8 cellular contexts compared by ENCODE assay signal in the genomic region with DNA sequence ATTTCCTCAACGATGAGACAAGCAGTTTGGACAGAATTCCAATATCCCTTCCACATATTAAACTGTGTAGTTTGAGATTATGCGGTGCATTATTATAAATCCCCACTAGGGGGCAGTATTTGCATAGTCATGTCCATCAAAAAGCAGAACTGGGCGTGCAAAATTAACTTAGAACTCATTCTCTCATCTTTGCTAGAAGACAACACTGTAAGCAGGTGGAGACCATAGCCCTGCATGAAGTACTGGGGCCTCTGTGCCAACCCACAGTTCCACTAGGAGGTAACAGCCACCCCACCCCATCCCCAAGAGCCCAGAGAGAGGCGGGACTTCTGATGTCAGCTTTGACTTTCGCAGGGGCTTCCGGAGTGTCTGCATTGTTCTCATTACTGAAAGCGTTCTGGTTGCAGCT.
DNase-seq lines count a peak whose midpoint lies in the region; ATAC-seq and TF ChIP-seq lines count a peak whose summit lies in the region.

No MANE protein-coding gene starts in this region.

- H3K36me3 ChIP-seq in Panc1 (ENCODE audit: control insufficient read depth, insufficient read depth, low read length), result no peaks in the 10 kb centered on the region
- no peaks in the 10 kb centered on the region for H3K36me3 ChIP-seq in testis (ENCODE audit: low read depth, missing control alignments)

- 47 to 54% methylated on average over 7 of the region's 7 CpGs for WGBS in testis, 2 donors

- no peak overlapping the region for H3K27ac ChIP-seq in Panc1 (ENCODE audit: low read length)
- H3K27ac ChIP-seq in testis, result no peak overlapping the region

- H3K9me3 ChIP-seq in Panc1 (ENCODE audit: control insufficient read depth, insufficient read depth, low read depth, low read length), result no peaks in the 10 kb centered on the region
- H3K9me3 ChIP-seq in testis, result no peaks in the 10 kb centered on the region

- H3K4me1 ChIP-seq in Panc1 (ENCODE audit: control insufficient read depth, insufficient read depth, low read length) (no peaks in the 10 kb centered on the region), testis (no peaks in the 10 kb centered on the region)

- H3K27me3 ChIP-seq in Panc1 (ENCODE audit: control insufficient read depth, insufficient read depth, low read length) (no peaks in the 10 kb centered on the region; the same call in 1 of the 2 replicates), testis (no peaks in the 10 kb centered on the region)

- POLR2A ChIA-PET in Panc1 (lab: Charles Lee), result no interaction called here

- in situ Hi-C loops in Panc1 (cut with HindIII; ENCODE audit: low pct_unique_long_range_greater_than_20kb, low sequenced_read_pairs), result no loop called here

- intact Hi-C loops in Panc1 (cut with micrococcal nuclease; ENCODE audit: unreplicated experiment), result loop anchor here (2.0 to 5.0 kb wide), 3 partner anchors 462 to 718 kb away; partner anchors contain the start of gene MEX3B
- intact Hi-C loops in testis (cut with DNase I; ENCODE audit: low total_unique reads), result no loop called here

- no peak for TF ChIP-seq POLR2A in testis (IDR thresholded peaks at IDR 0.05)

- no peak overlapping the region for H3K4me3 ChIP-seq in Panc1 (ENCODE audit: low read depth in 2 of 2, low read length in 2 of 2)
- no peak overlapping the region for H3K4me3 ChIP-seq in testis

- peak; percentile 7 for DNase-seq in stimulated activated CD4-positive, alpha-beta T cell treated with anti-CD3 and anti-CD28 coated beads, Interleukin-2, amount 100 ng/mL, for 4 hours (ENCODE audit: low read depth)
- DNase-seq in stimulated activated CD4-positive, alpha-beta T cell treated with anti-CD3 and anti-CD28 coated beads, Interleukin-2, amount 100 ng/mL, for 24 hours, result no peak
- DNase-seq in LHCN-M2 (ENCODE audit: low read depth) (peak; percentile 56), Panc1 (ENCODE audit: low read depth, low spot score) (peak; percentile 39), kidney tubule cell (ENCODE audit: low spot score) (peak; percentile 58), testis (peak; percentile 51)
- peak; percentile 48 for DNase-seq in central memory CD4-positive, alpha-beta T cell

- CTCF ChIA-PET in Panc1 (lab: Charles Lee), result no interaction called here

- no TSS peak for BruUV-seq in Panc1 (replicated peaks; lab: Mats Ljungman, UMichigan)

- TF ChIP-seq CTCF in Panc1 (IDR thresholded peaks at IDR 0.05), result peak; percentile 80
- peak; percentile 90 to 100 (median 92) for TF ChIP-seq CTCF in testis (IDR thresholded peaks at IDR 0.05)

- ATAC-seq in Panc1, result peak; percentile 75; the same call in 1 of the 2 replicates
- no peak for ATAC-seq in HG02678 (IDR thresholded peaks at IDR 0.05; ENCODE audit: unreplicated experiment)

Comparison
In these comparisons a context has a peak if more than half of its experiments do, and no peak if none do; other contexts are left out.
1. DNase-seq: peak in stimulated activated CD4-positive, alpha-beta T cell treated with anti-CD3 and anti-CD28 coated beads, Interleukin-2, amount 100 ng/mL, for 4 hours (single experiment), LHCN-M2 (single experiment), Panc1 (single experiment), central memory CD4-positive, alpha-beta T cell (single experiment), kidney tubule cell (single experiment) and testis (single experiment); none in stimulated activated CD4-positive, alpha-beta T cell treated with anti-CD3 and anti-CD28 coated beads, Interleukin-2, amount 100 ng/mL, for 24 hours (0 of 2).